ENCODE assay signal across 8 cellular contexts in genomic region chr12:6613776-6614512, GRCh38. TPM values are rescaled to one million over a fixed set of nuclear protein-coding genes. Genes with fewer than 3 reads are reported as not detected.
DNase-seq lines count a peak whose midpoint lies in the region; ATAC-seq and TF ChIP-seq lines count a peak whose summit lies in the region.

No MANE protein-coding gene starts in this region.

- ATAC-seq in Right ventricle myocardium superior (ENCODE audit: poor library complexity) (peak; percentile 77), GM19455 (IDR thresholded peaks at IDR 0.05; ENCODE audit: unreplicated experiment) (no peak), GM19397 (IDR thresholded peaks at IDR 0.05; ENCODE audit: unreplicated experiment) (no peak)

- intact Hi-C loops in Right ventricle myocardium superior (cut with DNase I) = no loop called here

- peak; percentile 95 for DNase-seq in ELR (ENCODE audit: low read depth)
- peak; percentile 92 to 94 for DNase-seq in Kasumi-1 (lab: John Stamatoyannopoulos, UW)
- peak; percentile 93 for DNase-seq in Right ventricle myocardium superior
- peak; percentile 72 for DNase-seq in non-pigmented ciliary epithelial cell (ENCODE audit: low read depth)

- peak overlapping the region; percentile 100 for H3K27ac ChIP-seq in angular gyrus (ENCODE audit: low read depth, low read length)

TF ChIP-seq in PFSK-1, 5 proteins besides CTCF, POLR2A, EP300 and RAD21:
- no peak for TF ChIP-seq TAF1 (IDR thresholded peaks at IDR 0.05; ENCODE audit: borderline replicate concordance, insufficient read depth, low read length)
- TF ChIP-seq FOXP2 (optimal IDR thresholded peaks at IDR 0.05; ENCODE audit: borderline replicate concordance, extremely low read depth, extremely low read length, insufficient read depth) = peak; percentile 15
TF ChIP-seq in PFSK-1: peak in this region for 1.

RNA-seq across cellular contexts. Expression of gene CHD4, which starts 6.8 kb away (rescaled TPM):
- 136 TPM for polyA plus RNA-seq in PFSK-1 (2012; ENCODE audit: insufficient read length, low read depth)
- total RNA-seq in Right ventricle myocardium superior = 142 TPM

RNA-seq across cellular contexts. Expression of gene LPAR5, which starts 21.8 kb away (rescaled TPM):
- 0.15 TPM for polyA plus RNA-seq in PFSK-1 (2012; ENCODE audit: insufficient read length, low read depth)
- 7.3 TPM for total RNA-seq in Right ventricle myocardium superior

RNA-seq across cellular contexts. Expression of gene ACRBP, which starts 33.3 kb away (rescaled TPM):
- 1.2 TPM for polyA plus RNA-seq in PFSK-1 (2012; ENCODE audit: insufficient read length, low read depth)
- 0.51 TPM for total RNA-seq in Right ventricle myocardium superior

RNA-seq across cellular contexts. Expression of gene NOP2, which starts 45.9 kb away (rescaled TPM):
- 108 TPM for polyA plus RNA-seq in PFSK-1 (2012; ENCODE audit: insufficient read length, low read depth)
- 14.8 TPM for total RNA-seq in Right ventricle myocardium superior

RNA-seq across cellular contexts. Expression of gene ING4, which starts 49.0 kb away (rescaled TPM):
- 14.0 TPM for polyA plus RNA-seq in PFSK-1 (2012; ENCODE audit: insufficient read length, low read depth)
- 25.3 TPM for total RNA-seq in Right ventricle myocardium superior
